ENCODE assay signal across 8 cellular contexts in genomic region chr2:70124983-70125480, GRCh38. TPM values are rescaled to one million over a fixed set of nuclear protein-coding genes. Genes with fewer than 3 reads are reported as not detected.
DNase-seq lines count a peak whose midpoint lies in the region; TF ChIP-seq lines count a peak whose summit lies in the region.

No MANE protein-coding gene starts in this region.

- no peaks in the 10 kb centered on the region for H3K27me3 Mint-ChIP-seq in T-helper 2 cell treated with Interferon-gamma antibody and Interleukin-4, amounts not matched to agents 5 μg/mL and 100 μg/mL, for 36 hours (ENCODE audit: low read depth)
- H3K27me3 Mint-ChIP-seq in brain, result peaks cover 6% of the 10 kb centered on the region

- H3K27ac Mint-ChIP-seq in T-helper 2 cell treated with Interferon-gamma antibody and Interleukin-4, amounts not matched to agents 5 μg/mL and 100 μg/mL, for 36 hours, result peak overlapping the region; percentile 100
- H3K27ac Mint-ChIP-seq in brain, result peak overlapping the region; percentile 99 to 100 (median 99)

- no peak for TF ChIP-seq CTCF in brain (conservative IDR thresholded peaks at IDR 0.05)

- peak overlapping the region; percentile 80 for H3K4me3 ChIP-seq in Jurkat, Clone E6-1 (ENCODE audit: low read length)
- peak overlapping the region; percentile 58; the same call in 1 of the 2 replicates for H3K4me3 ChIP-seq in iPS-18c (ENCODE audit: insufficient read depth, low read depth, low read length)
- H3K4me3 ChIP-seq in skeletal muscle cell (ENCODE audit: low read depth, low read length), result peak overlapping the region; percentile 53

- H3K9me3 Mint-ChIP-seq in T-helper 2 cell treated with Interferon-gamma antibody and Interleukin-4, amounts not matched to agents 5 μg/mL and 100 μg/mL, for 36 hours, result no peaks in the 10 kb centered on the region
- peaks cover 0 to 5% (median 0%) of the 10 kb centered on the region in 5 experiments for H3K9me3 Mint-ChIP-seq in brain

- H3K4me1 Mint-ChIP-seq in T-helper 2 cell treated with Interferon-gamma antibody and Interleukin-4, amounts not matched to agents 5 μg/mL and 100 μg/mL, for 36 hours (ENCODE audit: low read depth), result peaks cover 60% of the 10 kb centered on the region
- H3K4me1 Mint-ChIP-seq in brain, result peaks cover 77% of the 10 kb centered on the region

- peaks cover 2% of the 10 kb centered on the region for H3K9me3 ChIP-seq in iPS-18c (ENCODE audit: control insufficient read depth, insufficient read depth, low read length)

- DNase-seq in DMS153 treated with DMSO at 0.1 percent for 48 hours (lab: John Stamatoyannopoulos, UW; ENCODE audit: unreplicated experiment), result peak; percentile 57
- DNase-seq in DMS153 (lab: John Stamatoyannopoulos, UW), result no peak
- peak; percentile 63 for DNase-seq in Jurkat, Clone E6-1 (ENCODE audit: low read depth, low spot score)
- peak; percentile 60 for DNase-seq in T-helper 2 cell treated with Interferon-gamma antibody and Interleukin-4, amounts not matched to agents 5 μg/mL and 100 μg/mL, for 36 hours (ENCODE audit: low spot score)
- no peak for DNase-seq in skeletal muscle cell (ENCODE audit: low read depth)
- DNase-seq in H4 (ENCODE audit: low spot score), result no peak

- no peaks in the 10 kb centered on the region for H3K36me3 Mint-ChIP-seq in T-helper 2 cell treated with Interferon-gamma antibody and Interleukin-4, amounts not matched to agents 5 μg/mL and 100 μg/mL, for 36 hours (ENCODE audit: low read depth)
- H3K36me3 Mint-ChIP-seq in brain, result no peaks in the 10 kb centered on the region

- H3K4me3 Mint-ChIP-seq in T-helper 2 cell treated with Interferon-gamma antibody and Interleukin-4, amounts not matched to agents 5 μg/mL and 100 μg/mL, for 36 hours, result peak overlapping the region; percentile 88
- H3K4me3 Mint-ChIP-seq in brain, result peak overlapping the region; percentile 88 to 96 (median 89)

RNA-seq across cellular contexts. Expression of gene PCBP1, which starts 37.8 kb away (rescaled TPM):
- 284 TPM for polyA plus RNA-seq in Jurkat, Clone E6-1 (2012; ENCODE audit: insufficient read depth, insufficient read length)
- polyA plus RNA-seq in brain (ENCODE audit: insufficient read depth, low read depth, low replicate concordance), result 363 TPM
- total RNA-seq in H4 (2014; rRNA removed; shearing (Covaris generic)), result 15.1 and 23.2 TPM in 2 replicates

Comparison
In these comparisons a context has a peak if more than half of its experiments do, and no peak if none do; other contexts are left out.
1. DNase-seq: peak in DMS153 treated with DMSO at 0.1 percent for 48 hours (single experiment), Jurkat, Clone E6-1 (single experiment) and T-helper 2 cell treated with Interferon-gamma antibody and Interleukin-4, amounts not matched to agents 5 μg/mL and 100 μg/mL, for 36 hours (single experiment); none in DMS153 (single experiment), skeletal muscle cell (single experiment) and H4 (single experiment).
2. Peak in every context shown above with its lines, with median percentiles within 50 percentile points of each other: H3K4me3 ChIP-seq.